17 cellular contexts compared by ENCODE assay signal in the genomic region with DNA sequence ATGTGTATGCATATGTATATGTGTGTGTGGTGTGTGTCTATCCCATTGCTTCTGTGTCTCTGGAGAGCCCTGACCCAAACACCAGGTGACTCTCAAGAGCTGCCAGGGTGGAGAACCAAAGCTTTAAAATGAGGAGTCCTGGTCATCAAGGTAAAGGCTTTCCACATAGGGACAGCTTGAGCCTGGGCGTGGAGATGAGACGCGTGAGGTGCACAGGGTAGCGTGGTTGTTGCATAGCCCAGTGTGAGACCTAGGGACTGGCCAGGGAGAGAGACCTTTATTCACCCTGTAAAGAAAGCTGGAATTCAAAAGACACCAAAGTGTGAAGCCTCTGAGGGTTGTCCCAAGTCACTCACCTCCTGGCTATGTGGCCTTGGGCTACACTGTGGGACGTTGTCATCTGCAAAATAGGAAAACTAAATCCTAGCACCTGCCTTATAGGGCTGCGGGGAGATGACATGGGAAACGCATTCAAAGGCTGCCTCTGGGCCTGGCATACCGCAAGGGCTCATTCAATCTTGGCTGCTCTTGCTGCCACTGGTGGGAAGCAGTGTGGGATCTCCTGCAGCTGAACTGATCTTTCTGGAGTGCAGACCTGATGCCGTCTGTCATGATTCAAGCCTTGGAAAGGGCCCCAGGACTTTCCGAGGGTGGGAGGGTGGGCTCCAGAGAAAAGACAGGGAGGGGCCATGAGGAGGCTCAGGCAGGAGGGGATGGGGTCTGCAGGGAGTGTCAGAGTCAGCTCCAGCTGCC.
A peak's percentile ranks its signal among the peaks of the same experiment; 100 is the strongest.
DNase-seq lines count a peak whose midpoint lies in the region; ATAC-seq and TF ChIP-seq lines count a peak whose summit lies in the region.
"Had no signal": no experiment of that assay in that cellular context is flagged by ENCODE, and none has a peak within 500 bp of the region (broad histone marks: within the 10 kb centered on the region; RNA-seq: fewer than 3 reads in every experiment).

No MANE protein-coding gene starts in this region.

- H3K9me3 Mint-ChIP-seq in activated T-helper 17 cell treated with anti-CD3 and anti-CD28 coated beads, Interleukin-2, amount 50 U/mL, for 72 hours = no peaks in the 10 kb centered on the region

- H3K36me3 ChIP-seq in right atrium auricular region = no peaks in the 10 kb centered on the region

- ATAC-seq in left ventricle myocardium superior (no peak), GM21528 (IDR thresholded peaks at IDR 0.05; ENCODE audit: low FRiP score, unreplicated experiment) (no peak), GM21423 (IDR thresholded peaks at IDR 0.05; ENCODE audit: unreplicated experiment) (no peak)
- ATAC-seq in activated T-helper 17 cell treated with anti-CD3 and anti-CD28 coated beads, Interleukin-2, amount 50 U/mL, for 72 hours (replicated peaks) = no peak
- ATAC-seq: A549 had no signal

- DNase-seq in right atrium auricular region (ENCODE audit: low spot score) = peak; percentile 5
- DNase-seq in left ventricle myocardium superior = no peak
- peak; percentile 50 for DNase-seq in cerebellar cortex (ENCODE audit: low spot score)
- peak; percentile 28 for DNase-seq in myocyte (ENCODE audit: low read depth)
- DNase-seq: DMS 273 treated with DMSO at 0.1 percent for 48 hours, Kasumi-1, MM.1S, NCI-H1105, NCI-H1694, NCI-H526 treated with DMSO at 0.1 percent for 48 hours, SHP77 had no signal

- H3K27ac Mint-ChIP-seq in activated T-helper 17 cell treated with anti-CD3 and anti-CD28 coated beads, Interleukin-2, amount 50 U/mL, for 72 hours = no peak overlapping the region

- H3K27ac ChIP-seq in right atrium auricular region = no peak overlapping the region
- H3K27ac ChIP-seq: A549; BLaER1 treated with 17β-estradiol and CSF1 and Interleukin-3, amounts not matched to agents 10 nM and 100 nM had no signal

- H3K4me1 ChIP-seq in right atrium auricular region = no peaks in the 10 kb centered on the region
- H3K4me1 ChIP-seq: A549 had no signal

- no peaks in the 10 kb centered on the region for H3K9me3 ChIP-seq in right atrium auricular region
- H3K9me3 ChIP-seq: A549 had no signal

- H3K27me3 Mint-ChIP-seq in activated T-helper 17 cell treated with anti-CD3 and anti-CD28 coated beads, Interleukin-2, amount 50 U/mL, for 72 hours = peaks cover 24% of the 10 kb centered on the region

- TF ChIP-seq CTCF in right atrium auricular region (IDR thresholded peaks at IDR 0.05) = no peak

- no peak overlapping the region for H3K4me3 Mint-ChIP-seq in activated T-helper 17 cell treated with anti-CD3 and anti-CD28 coated beads, Interleukin-2, amount 50 U/mL, for 72 hours
- H3K4me3 Mint-ChIP-seq: IgD-negative memory B cell had no signal

- no peak overlapping the region for H3K4me3 ChIP-seq in right atrium auricular region
- H3K4me3 ChIP-seq: A549; BLaER1 treated with 17β-estradiol and CSF1 and Interleukin-3, amounts not matched to agents 10 nM and 100 nM had no signal

- intact Hi-C loops in left ventricle myocardium superior (cut with micrococcal nuclease) = no loop called here

- H3K4me1 Mint-ChIP-seq in activated T-helper 17 cell treated with anti-CD3 and anti-CD28 coated beads, Interleukin-2, amount 50 U/mL, for 72 hours = no peaks in the 10 kb centered on the region
- H3K4me1 Mint-ChIP-seq: IgD-negative memory B cell had no signal

- no peaks in the 10 kb centered on the region for H3K36me3 Mint-ChIP-seq in activated T-helper 17 cell treated with anti-CD3 and anti-CD28 coated beads, Interleukin-2, amount 50 U/mL, for 72 hours (ENCODE audit: low read depth)

- H3K27me3 ChIP-seq in right atrium auricular region = no peaks in the 10 kb centered on the region
- H3K27me3 ChIP-seq: BLaER1 treated with 17β-estradiol and CSF1 and Interleukin-3, amounts not matched to agents 10 nM and 100 nM had no signal
